In genomic region chr22:49764151-49764581, GRCh38 we compare ENCODE assay signal across 14 cellular contexts.
DNase-seq lines count a peak whose midpoint lies in the region; ATAC-seq and TF ChIP-seq lines count a peak whose summit lies in the region.
"Had no signal": no experiment of that assay in that cellular context is flagged by ENCODE, and none has a peak within 500 bp of the region (broad histone marks: within the 10 kb centered on the region; RNA-seq: fewer than 3 reads in every experiment).

No MANE protein-coding gene starts in this region.

- H3K27me3 ChIP-seq in stomach = no peaks in the 10 kb centered on the region

- TF ChIP-seq CTCF in stomach (IDR thresholded peaks at IDR 0.05) = no peak

- H3K27ac ChIP-seq in stomach = no peak overlapping the region
- H3K27ac ChIP-seq: KMS-11 had no signal

- intact Hi-C loops in cardiac septum (cut with DNase I) = no loop called here
- intact Hi-C loops in Right ventricle myocardium superior (cut with DNase I) = no loop called here
- intact Hi-C loops in stomach (cut with DNase I; ENCODE audit: low total_unique reads) = no loop called here

- TF ChIP-seq POLR2A in stomach (IDR thresholded peaks at IDR 0.05) = no peak

- H3K4me3 ChIP-seq in stomach = no peak overlapping the region

- peaks cover 0 to 8% (median 3%) of the 10 kb centered on the region in 4 donors for H3K4me1 ChIP-seq in stomach

- no peak for TF ChIP-seq EP300 in stomach (IDR thresholded peaks at IDR 0.05)

- DNase-seq in cardiac septum (ENCODE audit: low spot score) (peak; percentile 71), Right ventricle myocardium superior (no peak), NCI-H2171 treated with DMSO at 0.1 percent for 48 hours (lab: John Stamatoyannopoulos, UW) (peak; percentile 87), islet precursor cell (peak; percentile 52), stomach (peak; percentile 22), SW 1271 (lab: John Stamatoyannopoulos, UW) (no peak), NCI-H2196 treated with DMSO at 0.1 percent for 48 hours (lab: John Stamatoyannopoulos, UW; ENCODE audit: unreplicated experiment) (no peak), HUDEP-2 (lab: John Stamatoyannopoulos, UW; ENCODE audit: unreplicated experiment in 76 of 76) (no peak)
- DNase-seq: NCI-H1694 treated with DMSO at 0.1 percent for 48 hours; NCI-H774; retina; SHP77; stimulated activated naive CD4-positive, alpha-beta T cell had no signal

- peaks cover 0 to 28% (median 21%) of the 10 kb centered on the region in 4 donors for H3K9me3 ChIP-seq in stomach

- H3K36me3 ChIP-seq in stomach = no peaks in the 10 kb centered on the region

- no peak for ATAC-seq in Right ventricle myocardium superior (ENCODE audit: poor library complexity)

- 64 to 83% (median 78%) methylated on average over 22 to 24 of the region's 24 CpGs for WGBS in stomach, 5 donors

Comparison
In these comparisons a context has a peak if more than half of its experiments do, and no peak if none do; other contexts are left out.
1. DNase-seq: peak in cardiac septum (single experiment), NCI-H2171 treated with DMSO at 0.1 percent for 48 hours (single experiment), islet precursor cell (single experiment) and stomach (single experiment); none in Right ventricle myocardium superior (single experiment), SW 1271 (0 of 2), NCI-H2196 treated with DMSO at 0.1 percent for 48 hours (single experiment) and HUDEP-2 (0 of 76).